7 cellular contexts compared by ENCODE assay signal in genomic region chr11:67288452-67289225, GRCh38. TPM values are rescaled to one million over a fixed set of nuclear protein-coding genes. Genes with fewer than 3 reads are reported as not detected.
A peak's percentile ranks its signal among the peaks of the same experiment; 100 is the strongest.
DNase-seq lines count a peak whose midpoint lies in the region; ATAC-seq, FAIRE-seq and TF ChIP-seq lines count a peak whose summit lies in the region.

No MANE protein-coding gene starts in this region.

- H3K36me3 Mint-ChIP-seq in astrocyte (ENCODE audit: low read depth, unreplicated experiment), result peaks cover 13% of the 10 kb centered on the region

- DNase-seq in NCI-H146 treated with DMSO at 0.1 percent for 48 hours (lab: John Stamatoyannopoulos, UW; ENCODE audit: unreplicated experiment) (peak; percentile 90), T-helper 2 cell (peak; percentile 77 to 96 (median 84)), astrocyte (ENCODE audit: low read depth) (peak; percentile 80), hippocampal formation (lab: John Stamatoyannopoulos, UW) (peak; percentile 77 to 81), retinal pigment epithelial cell (ENCODE audit: low read depth) (no peak)

- H3K36me3 ChIP-seq in astrocyte (ENCODE audit: insufficient read depth, low read length), result peaks cover 14% of the 10 kb centered on the region

- H3K27ac ChIP-seq in astrocyte (ENCODE audit: low read depth, low read length), result peak overlapping the region; percentile 70

- H3K4me2 ChIP-seq in astrocyte (ENCODE audit: low read length), result peak overlapping the region; percentile 99

- FAIRE-seq in astrocyte (lab: Jason Lieb, UNC), result peak; percentile 49

- no peaks in the 10 kb centered on the region for H3K9me3 Mint-ChIP-seq in astrocyte (ENCODE audit: unreplicated experiment)

- no peaks in the 10 kb centered on the region for H3K27me3 ChIP-seq in astrocyte (ENCODE audit: insufficient read depth, low read length)

- H2AFZ ChIP-seq in astrocyte (ENCODE audit: low read depth, low read length), result peak overlapping the region; percentile 87

- H3K27me3 Mint-ChIP-seq in astrocyte (ENCODE audit: low read depth, unreplicated experiment), result no peaks in the 10 kb centered on the region

- H3K79me2 ChIP-seq in astrocyte (ENCODE audit: insufficient read depth, low read length), result peaks cover 30% of the 10 kb centered on the region

- H3K9me3 ChIP-seq in astrocyte (ENCODE audit: insufficient read depth, low read depth, low read length), result no peaks in the 10 kb centered on the region

- TF ChIP-seq CTCF in astrocyte (IDR thresholded peaks at IDR 0.05; ENCODE audit: insufficient read depth, low read depth, low read length) (no peak), retinal pigment epithelial cell (conservative IDR thresholded peaks at IDR 0.05; ENCODE audit: low read depth, low read length) (peak; percentile 16)

- H3K4me3 Mint-ChIP-seq in astrocyte (ENCODE audit: unreplicated experiment), result peak overlapping the region; percentile 79

- peaks cover 31% of the 10 kb centered on the region for H4K20me1 ChIP-seq in astrocyte (ENCODE audit: insufficient read depth, low read length)

- peak overlapping the region; percentile 73 for H3K4me3 ChIP-seq in astrocyte (ENCODE audit: insufficient read depth, low read depth, low read length)
- H3K4me3 ChIP-seq in retinal pigment epithelial cell (ENCODE audit: low read length), result peak overlapping the region; percentile 64

- no peak overlapping the region for H3K27ac Mint-ChIP-seq in astrocyte (ENCODE audit: unreplicated experiment)

- ATAC-seq in GM18498 (IDR thresholded peaks at IDR 0.05; ENCODE audit: unreplicated experiment) (peak; percentile 72), HG02852 (IDR thresholded peaks at IDR 0.05; ENCODE audit: unreplicated experiment) (peak; percentile 63)

- peaks cover 36% of the 10 kb centered on the region for H3K4me1 ChIP-seq in astrocyte (ENCODE audit: insufficient read depth, low read length)

- peak overlapping the region; percentile 75 for H3K9ac ChIP-seq in astrocyte (ENCODE audit: low read length)

- peaks cover 17% of the 10 kb centered on the region for H3K4me1 Mint-ChIP-seq in astrocyte (ENCODE audit: low read depth, unreplicated experiment)

RNA-seq across cellular contexts. Expression of gene ANKRD13D, which starts 0.5 kb away (rescaled TPM):
- total RNA-seq in astrocyte, result 39.4 and 40.8 TPM in 2 replicates

RNA-seq across cellular contexts. Expression of gene SSH3, which starts 14.7 kb away (rescaled TPM):
- total RNA-seq in astrocyte, result 19.1 and 20.1 TPM in 2 replicates

RNA-seq across cellular contexts. Expression of gene GRK2, which starts 22.4 kb away (rescaled TPM):
- 27.2 and 34.0 TPM in 2 replicates for total RNA-seq in astrocyte
